Comparison of ENCODE assay signal across 12 cellular contexts in the genomic region with DNA sequence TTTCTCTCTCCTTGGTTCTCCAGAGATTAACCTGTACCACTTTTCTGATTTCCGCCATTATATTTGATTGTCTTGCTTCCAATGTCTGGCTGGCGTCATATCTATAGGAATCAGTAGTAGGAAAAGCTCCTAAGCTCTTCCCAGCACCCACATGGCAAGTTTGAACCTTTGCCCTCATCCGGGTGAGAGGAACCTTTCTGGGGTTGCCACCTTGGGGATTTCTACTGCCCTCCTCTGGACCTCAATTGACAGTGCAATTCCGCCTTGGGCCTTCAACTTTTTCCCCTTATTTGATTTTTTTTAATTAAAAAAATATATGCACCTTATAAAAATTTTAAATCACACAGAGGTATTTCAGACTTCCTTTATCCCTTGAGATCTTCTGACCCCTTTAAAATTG. TPM values are rescaled to one million over a fixed set of nuclear protein-coding genes. Genes with fewer than 3 reads are reported as not detected.
A peak's percentile ranks its signal among the peaks of the same experiment; 100 is the strongest.
DNase-seq lines count a peak whose midpoint lies in the region; ATAC-seq, FAIRE-seq and TF ChIP-seq lines count a peak whose summit lies in the region.
"Had no signal": no experiment of that assay in that cellular context is flagged by ENCODE, and none has a peak within 500 bp of the region (broad histone marks: within the 10 kb centered on the region; RNA-seq: fewer than 3 reads in every experiment).

No MANE protein-coding gene starts in this region.

- DNase-seq in AG20443 (ENCODE audit: low spot score) (peak; percentile 33), GM18507 (ENCODE audit: extremely low spot score, insufficient read length, low read depth) (no peak), OCI-M1 (lab: John Stamatoyannopoulos, UW) (peak; percentile 16), fibroblast of the aortic adventitia (ENCODE audit: low read depth) (no peak), NCI-H524 treated with DMSO at 0.1 percent for 48 hours (lab: John Stamatoyannopoulos, UW) (no peak), urothelium cell line (ENCODE audit: low spot score) (no peak)
- no peak for DNase-seq in activated CD8-positive, alpha-beta memory T cell treated with anti-CD3 and anti-CD28 coated beads, Interleukin-2, amount 50 U/mL, for 4 hours
- DNase-seq: activated CD8-positive, alpha-beta memory T cell treated with anti-CD3 and anti-CD28 coated beads, Interleukin-2, amount 50 U/mL, for 48 hours; HCEC 1CT; KG1 had no signal

- TF ChIP-seq CTCF in fibroblast of the aortic adventitia (IDR thresholded peaks at IDR 0.05; ENCODE audit: insufficient read depth, low read length): peak; percentile 36

- no peak overlapping the region for H3K4me3 ChIP-seq in fibroblast of the aortic adventitia (ENCODE audit: low read depth, low read length)

- no peak for ATAC-seq in HG03045 (IDR thresholded peaks at IDR 0.05; ENCODE audit: unreplicated experiment)

- FAIRE-seq in GM18507 (lab: Jason Lieb, UNC) (peak; percentile 45), urothelium cell line (lab: Jason Lieb, UNC) (no peak)
- FAIRE-seq: RCC 7860 had no signal

RNA-seq across cellular contexts. Expression of a gene that starts 2.0 kb away (rescaled TPM):
- not detected in 2 replicates for total RNA-seq in fibroblast of the aortic adventitia (ENCODE audit: low replicate concordance)

RNA-seq across cellular contexts. Expression of a gene that starts 34.4 kb away (rescaled TPM):
- total RNA-seq in fibroblast of the aortic adventitia (ENCODE audit: low replicate concordance): 48.2 and 71.2 TPM in 2 replicates

Comparison
In these comparisons a context has a peak if more than half of its experiments do, and no peak if none do; other contexts are left out.
1. DNase-seq: peak in AG20443 (single experiment) and OCI-M1 (single experiment); none in GM18507 (single experiment), fibroblast of the aortic adventitia (single experiment), NCI-H524 treated with DMSO at 0.1 percent for 48 hours (single experiment), urothelium cell line (single experiment) and activated CD8-positive, alpha-beta memory T cell treated with anti-CD3 and anti-CD28 coated beads, Interleukin-2, amount 50 U/mL, for 4 hours (single experiment).